16 cellular contexts compared by ENCODE assay signal in the genomic region with DNA sequence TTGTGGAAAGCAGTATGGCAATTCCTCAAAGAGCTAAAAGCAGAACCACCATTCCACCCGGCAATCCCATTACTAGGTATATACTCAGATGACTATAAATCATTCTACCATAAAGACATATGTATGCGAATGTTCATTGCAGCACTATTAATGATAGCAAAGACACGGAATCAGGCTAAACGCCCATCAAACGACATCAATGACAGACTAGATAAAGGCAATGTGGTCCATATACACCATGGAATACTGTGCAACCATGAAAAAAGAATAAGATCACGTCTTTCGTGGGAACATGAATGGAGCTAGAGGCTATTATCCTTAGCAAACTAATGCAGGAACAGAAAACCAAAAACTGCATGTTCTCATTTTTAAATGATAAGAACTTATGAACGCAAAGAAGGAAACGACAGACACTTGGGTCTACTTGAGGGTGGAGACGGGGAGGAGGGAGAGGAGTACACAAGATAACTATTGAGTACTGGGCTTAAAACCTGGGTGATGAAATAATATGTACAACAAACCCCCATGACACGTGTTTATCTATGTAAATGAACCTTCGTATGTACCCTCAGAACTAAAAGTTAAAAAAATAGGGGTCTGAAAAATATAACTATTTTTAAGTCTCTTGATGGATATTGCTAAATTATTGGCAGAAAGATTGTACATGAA. TPM values are rescaled to one million over a fixed set of nuclear protein-coding genes. Genes with fewer than 3 reads are reported as not detected.
"Had no signal": no experiment of that assay in that cellular context is flagged by ENCODE, and none has a peak within 500 bp of the region (broad histone marks: within the 10 kb centered on the region; RNA-seq: fewer than 3 reads in every experiment).

No MANE protein-coding gene starts in this region.

- DNase-seq: anterior cingulate cortex; brain microvascular endothelial cell; effector CD4-positive, alpha-beta T cell; hippocampal formation; left ventricle myocardium inferior; naive thymus-derived CD4-positive, alpha-beta T cell; stimulated activated CD4-positive, alpha-beta T cell treated with anti-CD3 and anti-CD28 coated beads, Interleukin-15, amount 100 ng/mL, for 24 hours; stimulated activated CD4-positive, alpha-beta T cell treated with anti-CD3 and anti-CD28 coated beads, Interleukin-4, amount 100 ng/mL, for 4 hours; stimulated activated CD8-positive, alpha-beta memory T cell treated with anti-CD3 and anti-CD28 coated beads, Interleukin-4, amount 100 ng/mL, for 48 hours; stomach; T1000; testis; upper lobe of right lung had no signal

- H3K9me3 Mint-ChIP-seq: central memory CD8-positive, alpha-beta T cell had no signal

- H3K4me3 Mint-ChIP-seq: central memory CD8-positive, alpha-beta T cell had no signal

- ATAC-seq: activated CD4-positive, CD25-positive, alpha-beta regulatory T cell treated with anti-CD3 and anti-CD28 coated beads, Interleukin-2, amount 50 U/mL, for 24 hours; naive thymus-derived CD4-positive, alpha-beta T cell; upper lobe of right lung had no signal

- H3K4me1 Mint-ChIP-seq: central memory CD8-positive, alpha-beta T cell had no signal

- H3K27me3 Mint-ChIP-seq: central memory CD8-positive, alpha-beta T cell; naive thymus-derived CD4-positive, alpha-beta T cell had no signal

RNA-seq across cellular contexts. Expression of a gene that starts 32.0 kb away (rescaled TPM):
- total RNA-seq: SJSA1 had no signal
